ENCODE assay signal across 12 cellular contexts in genomic region chr6:40950986-40951730, GRCh38.
A peak's percentile ranks its signal among the peaks of the same experiment; 100 is the strongest.
DNase-seq lines count a peak whose midpoint lies in the region; ATAC-seq, FAIRE-seq and TF ChIP-seq lines count a peak whose summit lies in the region.
"Had no signal": no experiment of that assay in that cellular context is flagged by ENCODE, and none has a peak within 500 bp of the region (broad histone marks: within the 10 kb centered on the region; RNA-seq: fewer than 3 reads in every experiment).

No MANE protein-coding gene starts in this region.

- intact Hi-C loops in upper lobe of right lung (cut with DNase I), result no loop called here

- peak overlapping the region; percentile 81 for H3K4me2 ChIP-seq in keratinocyte (ENCODE audit: control insufficient read depth, extremely low read depth, insufficient read depth, low read depth, low read length)

- peaks cover 41% of the 10 kb centered on the region for H3K4me1 ChIP-seq in keratinocyte (ENCODE audit: control insufficient read depth, extremely low read depth, insufficient read depth, low read length)
- no peaks in the 10 kb centered on the region for H3K4me1 ChIP-seq in upper lobe of right lung
- H3K4me1 ChIP-seq: BE2C had no signal

- H3K4me3 ChIP-seq in AG09309 (ENCODE audit: control insufficient read depth, low read depth, low read length) (peak overlapping the region; percentile 19), astrocyte of the cerebellum (ENCODE audit: low read depth, low read length) (peak overlapping the region; percentile 1), keratinocyte (ENCODE audit: control insufficient read depth in 2 of 3, extremely low read depth in 1 of 3, insufficient read depth in 2 of 3, low read depth in 1 of 3, low read length in 3 of 3) (peak overlapping the region in 2 of 3 experiments; percentile 22 to 44), upper lobe of right lung (no peak overlapping the region)

- peak overlapping the region; percentile 59 for H3K9ac ChIP-seq in keratinocyte (ENCODE audit: control insufficient read depth, extremely low read depth, insufficient read depth, low read length)

- no peaks in the 10 kb centered on the region for H3K27me3 ChIP-seq in keratinocyte (ENCODE audit: control insufficient read depth, extremely low read depth, insufficient read depth, low read length)
- H3K27me3 ChIP-seq in upper lobe of right lung, result peaks cover 4% of the 10 kb centered on the region

- peak overlapping the region; percentile 28 for H2AFZ ChIP-seq in keratinocyte (ENCODE audit: control insufficient read depth, low read length)

- peak; percentile 65 for FAIRE-seq in HTR-8/SVneo (lab: Jason Lieb, UNC)
- peak; percentile 90 for FAIRE-seq in keratinocyte (lab: Jason Lieb, UNC)

- dilution Hi-C loops in keratinocyte (cut with MboI; ENCODE audit: extremely low pct_ligation_motif_present, low sequenced_read_pairs), result no loop called here

- DNase-seq in AG09309 (ENCODE audit: low read depth) (no peak), HTR-8/SVneo (ENCODE audit: insufficient read length, low spot score) (peak; percentile 55), astrocyte of the cerebellum (ENCODE audit: low read depth) (peak; percentile 73), keratinocyte (ENCODE audit: low read depth, low spot score) (peak; percentile 48), GM10266 (ENCODE audit: extremely low spot score) (no peak), NCI-H146 treated with DMSO at 0.1 percent for 48 hours (lab: John Stamatoyannopoulos, UW; ENCODE audit: unreplicated experiment) (no peak), upper lobe of right lung (no peak)
- DNase-seq: activated gamma-delta T cell, BE2C, NCI-H1417, NCI-H524 had no signal

- no peaks in the 10 kb centered on the region for H3K36me3 ChIP-seq in keratinocyte (ENCODE audit: control insufficient read depth in 2 of 2, extremely low read depth in 1 of 2, insufficient read depth in 2 of 2, low read length in 2 of 2)
- no peaks in the 10 kb centered on the region for H3K36me3 ChIP-seq in upper lobe of right lung
- H3K36me3 ChIP-seq: BE2C had no signal

- peak overlapping the region; percentile 87 for H3K27ac ChIP-seq in keratinocyte (ENCODE audit: control insufficient read depth, insufficient read depth, low read length)
- H3K27ac ChIP-seq in upper lobe of right lung, result no peak overlapping the region

- in situ Hi-C loops in astrocyte of the cerebellum (cut with HindIII; ENCODE audit: low sequenced_read_pairs), result no loop called here

- no peak for TF ChIP-seq CTCF in AG09309 (IDR thresholded peaks at IDR 0.05; ENCODE audit: control insufficient read depth, insufficient read depth, low read depth, low read length, missing control alignments)
- no peak for TF ChIP-seq CTCF in astrocyte of the cerebellum (IDR thresholded peaks at IDR 0.05; ENCODE audit: low read depth, low read length, missing control alignments)
- no peak for TF ChIP-seq CTCF in keratinocyte (optimal IDR thresholded peaks at IDR 0.05 in 1 of 3, IDR thresholded peaks at IDR 0.05 in 1 of 3, conservative IDR thresholded peaks at IDR 0.05 in 1 of 3; ENCODE audit: extremely low read depth in 1 of 3, insufficient read depth in 2 of 3, low read length in 3 of 3)
- TF ChIP-seq CTCF in GM10266 (IDR thresholded peaks at IDR 0.05; ENCODE audit: control insufficient read depth, insufficient read depth, low read depth, missing control alignments), result no peak
- no peak for TF ChIP-seq CTCF in upper lobe of right lung (IDR thresholded peaks at IDR 0.05)

- no peaks in the 10 kb centered on the region for H3K9me3 ChIP-seq in keratinocyte (ENCODE audit: control insufficient read depth, low read depth, low read length)
- no peaks in the 10 kb centered on the region for H3K9me3 ChIP-seq in upper lobe of right lung
- H3K9me3 ChIP-seq: BE2C had no signal

- H3K79me2 ChIP-seq in keratinocyte (ENCODE audit: control insufficient read depth, insufficient read depth, low read length), result no peaks in the 10 kb centered on the region

- ATAC-seq in upper lobe of right lung, result no peak
- no peak for ATAC-seq in GM21423 (IDR thresholded peaks at IDR 0.05; ENCODE audit: unreplicated experiment)

- H3K9me1 ChIP-seq in keratinocyte (ENCODE audit: control insufficient read depth, extremely low read depth, insufficient read depth, low read length), result no peaks in the 10 kb centered on the region

- no peaks in the 10 kb centered on the region for H4K20me1 ChIP-seq in keratinocyte (ENCODE audit: control insufficient read depth, extremely low read depth, insufficient read depth, low read length)

Comparison
In these comparisons a context has a peak if more than half of its experiments do, and no peak if none do; other contexts are left out.
1. DNase-seq: peak in HTR-8/SVneo (single experiment), astrocyte of the cerebellum (single experiment) and keratinocyte (single experiment); none in AG09309 (single experiment), GM10266 (single experiment), NCI-H146 treated with DMSO at 0.1 percent for 48 hours (single experiment) and upper lobe of right lung (single experiment).